ENCODE assay signal across 17 cellular contexts in genomic region chr1:90722874-90723273, GRCh38. TPM values are rescaled to one million over a fixed set of nuclear protein-coding genes. Genes with fewer than 3 reads are reported as not detected.
DNase-seq lines count a peak whose midpoint lies in the region; ATAC-seq, FAIRE-seq and TF ChIP-seq lines count a peak whose summit lies in the region.
"Had no signal": no experiment of that assay in that cellular context is flagged by ENCODE, and none has a peak within 500 bp of the region (broad histone marks: within the 10 kb centered on the region; RNA-seq: fewer than 3 reads in every experiment).

No MANE protein-coding gene starts in this region.

- peak overlapping the region; percentile 68 for H3K27ac Mint-ChIP-seq in T-helper 17 cell
- H3K27ac Mint-ChIP-seq in stimulated activated effector memory CD8-positive, alpha-beta T cell treated with anti-CD3 and anti-CD28 coated beads, Interleukin-12 subunit alpha, Interleukin-12 subunit beta, amount 100 ng/mL, for 72 hours, result no peak overlapping the region
- H3K27ac Mint-ChIP-seq: nephron progenitor cell had no signal

- no peak overlapping the region for H3K56ac ChIP-seq in H1 (replicated peaks; ENCODE audit: insufficient read length, low read depth, low read length)

- peaks cover 11% of the 10 kb centered on the region for H3K9me3 ChIP-seq in T-helper 17 cell (ENCODE audit: control insufficient read depth, low read length, poor library complexity, severe bottlenecking)
- no peaks in the 10 kb centered on the region for H3K9me3 ChIP-seq in H1 (ENCODE audit: insufficient read depth in 2 of 2, low read depth in 1 of 2, low read length in 1 of 2)
- no peaks in the 10 kb centered on the region for H3K9me3 ChIP-seq in testis
- H3K9me3 ChIP-seq: left lung, transverse colon had no signal

- H3K36me3 ChIP-seq in H1 (ENCODE audit: control insufficient read depth in 2 of 4, insufficient read depth in 4 of 4, low read length in 3 of 4) (peaks cover 0 to 4% (median 0%) of the 10 kb centered on the region in 4 experiments; a peak in 1 of 8 replicates), testis (ENCODE audit: low read depth, missing control alignments) (no peaks in the 10 kb centered on the region)
- H3K36me3 ChIP-seq: left lung, transverse colon had no signal

- no peak for TF ChIP-seq EP300 in H1 (IDR thresholded peaks at IDR 0.05; ENCODE audit: borderline replicate concordance in 1 of 2, low read depth in 2 of 2, low read length in 2 of 2)

- ATAC-seq in activated T-cell treated with anti-CD3 and anti-CD28 coated beads, Interleukin-2, amount 50 U/mL, for 4 hours, result no peak
- ATAC-seq in T-helper 17 cell (no peak), GM21825 (IDR thresholded peaks at IDR 0.05; ENCODE audit: unreplicated experiment) (no peak)
- no peak for ATAC-seq in stimulated activated effector memory CD8-positive, alpha-beta T cell treated with anti-CD3 and anti-CD28 coated beads, Interleukin-12 subunit alpha, Interleukin-12 subunit beta, amount 100 ng/mL, for 72 hours
- ATAC-seq: left lung had no signal

- H3K27me3 ChIP-seq in H1 (replicated peaks in 1 of 4; ENCODE audit: control insufficient read depth in 3 of 4, extremely low read depth in 1 of 4, insufficient read depth in 3 of 4, low read length in 3 of 4) (peaks cover 90 to 100% (median 96%) of the 10 kb centered on the region in 4 experiments), testis (peaks cover 9% of the 10 kb centered on the region)

- CTCF ChIA-PET in H1 (lab: Charles Lee; ENCODE audit: partially characterized antibody), result interaction anchor here (0.7 to 12.8 kb wide), 25 partner anchors 8 to 677 kb away, joined by 3 to 139 read pairs (median 6); partner anchors contain the start of gene BARHL2

- FAIRE-seq in H1 (lab: Jason Lieb, UNC), result no peak

- H2AK5ac ChIP-seq in H1 (ENCODE audit: low read depth, low read length), result no peak overlapping the region

- TF ChIP-seq RAD21 in H1 (IDR thresholded peaks at IDR 0.05 in 1 of 2, conservative IDR thresholded peaks at IDR 0.05 in 1 of 2; ENCODE audit: low read depth in 2 of 2, low read length in 2 of 2), result no peak

- peaks cover 30% of the 10 kb centered on the region for H3K9me3 Mint-ChIP-seq in activated T-cell treated with anti-CD3 and anti-CD28 coated beads, Interleukin-2, amount 50 U/mL, for 4 hours
- peaks cover 2% of the 10 kb centered on the region for H3K9me3 Mint-ChIP-seq in stimulated activated effector memory CD8-positive, alpha-beta T cell treated with anti-CD3 and anti-CD28 coated beads, Interleukin-12 subunit alpha, Interleukin-12 subunit beta, amount 100 ng/mL, for 72 hours

- DNase-seq in activated T-cell treated with anti-CD3 and anti-CD28 coated beads, Interleukin-2, amount 50 U/mL, for 4 hours, result no peak
- DNase-seq in activated T-cell treated with anti-CD3 and anti-CD28 coated beads, Interleukin-2, amount 50 U/mL, for 1 hour, result no peak
- DNase-seq in T-helper 17 cell (no peak), H1 (ENCODE audit: low read depth in 1 of 2, low spot score in 2 of 2) (no peak), testis (no peak)
- DNase-seq in stimulated activated effector memory CD8-positive, alpha-beta T cell treated with anti-CD3 and anti-CD28 coated beads, Interleukin-12 subunit alpha, Interleukin-12 subunit beta, amount 100 ng/mL, for 72 hours (ENCODE audit: low spot score in 2 of 2), result no peak
- DNase-seq in stimulated activated CD4-positive, alpha-beta T cell treated with anti-CD3 and anti-CD28 coated beads, Interleukin-1b, Interleukin-23, amount 100 ng/mL, for 48 hours, result no peak
- DNase-seq: activated CD4-positive, CD25-positive, alpha-beta regulatory T cell treated with anti-CD3 and anti-CD28 coated beads, Interleukin-2, amount 50 U/mL, for 72 hours; left lung; NCI-H1048; nephron progenitor cell; stimulated activated CD4-positive, alpha-beta T cell treated with anti-CD3 and anti-CD28 coated beads, Interleukin-2, amount 100 ng/mL, for 24 hours; transverse colon had no signal

- POLR2A ChIA-PET in H1 (lab: Charles Lee; ENCODE audit: partially characterized antibody), result interaction anchor here (2.0 kb wide), 1 partner anchor 299 kb away, joined by 6 read pairs; the partner anchor contains the start of gene ZNF644

- H3K9ac ChIP-seq in H1 (replicated peaks in 1 of 4; ENCODE audit: extremely low read depth in 1 of 4, low read depth in 3 of 4, low read length in 3 of 4), result no peak overlapping the region
- H3K9ac ChIP-seq: GM23248 had no signal

- H3K14ac ChIP-seq in H1 (ENCODE audit: insufficient read length), result no peak overlapping the region

- H4K5ac ChIP-seq in H1 (ENCODE audit: insufficient read length, low read depth, low read length), result no peak overlapping the region

- peak overlapping the region in 1 of 4 experiments; percentile 55; a peak in 1 of 8 replicates for H3K4me3 ChIP-seq in H1 (ENCODE audit: extremely low read depth in 1 of 4, insufficient read depth in 2 of 4, low read depth in 3 of 4, low read length in 4 of 4)
- no peak overlapping the region for H3K4me3 ChIP-seq in testis

- no peak overlapping the region for H2AFZ ChIP-seq in H1 (ENCODE audit: low read length)
- H2AFZ ChIP-seq: GM23248 had no signal

- peak overlapping the region in 1 of 2 experiments; percentile 90; a peak in 1 of 4 replicates for H3K4me2 ChIP-seq in H1 (ENCODE audit: insufficient read depth in 1 of 2, low read depth in 2 of 2, low read length in 2 of 2)

- H3K27me3 Mint-ChIP-seq in activated T-cell treated with anti-CD3 and anti-CD28 coated beads, Interleukin-2, amount 50 U/mL, for 4 hours (ENCODE audit: low read depth), result peaks cover 93% of the 10 kb centered on the region
- peaks cover 84% of the 10 kb centered on the region for H3K27me3 Mint-ChIP-seq in T-helper 17 cell

- peak overlapping the region; percentile 60 for H3K4me3 Mint-ChIP-seq in activated T-cell treated with anti-CD3 and anti-CD28 coated beads, Interleukin-2, amount 50 U/mL, for 4 hours
- peak overlapping the region; percentile 77 for H3K4me3 Mint-ChIP-seq in T-helper 17 cell
- peak overlapping the region; percentile 56 for H3K4me3 Mint-ChIP-seq in stimulated activated effector memory CD8-positive, alpha-beta T cell treated with anti-CD3 and anti-CD28 coated beads, Interleukin-12 subunit alpha, Interleukin-12 subunit beta, amount 100 ng/mL, for 72 hours
- H3K4me3 Mint-ChIP-seq: nephron progenitor cell had no signal

- WGBS in H1 (ENCODE audit: extremely low coverage in 1 of 2, insufficient coverage in 1 of 2, insufficient read length in 1 of 2, insufficient replicate concordance in 2 of 2, low coverage in 1 of 2, low lambda C conversion rate in 2 of 2, missing lambda C conversion rate in 1 of 2), 2 experiments, result 33% methylated on average over 3 of the region's 4 CpGs; no CpG with 5 or more reads in 1 of the 2 experiments
- 27 to 29% methylated on average over 4 of the region's 4 CpGs for WGBS in testis, 2 donors

- H2BK120ac ChIP-seq in H1 (replicated peaks; ENCODE audit: low read depth, low read length), result no peak overlapping the region

- intact Hi-C loops in testis (cut with DNase I; ENCODE audit: low total_unique reads), result no loop called here

- H3K4me1 ChIP-seq in H1 (replicated peaks in 1 of 4; ENCODE audit: control insufficient read depth in 3 of 4, insufficient read depth in 4 of 4, low read length in 3 of 4), result peaks cover 24 to 53% (median 38%) of the 10 kb centered on the region in 4 experiments
- peaks cover 6% of the 10 kb centered on the region for H3K4me1 ChIP-seq in testis

- no peak overlapping the region for H2BK5ac ChIP-seq in H1 (ENCODE audit: low read depth, low read length)

- H2BK15ac ChIP-seq in H1 (ENCODE audit: low read length), result 0 out of 2 replicates have a peak overlapping the region, but pooled peaks have one; percentile 46

- no peaks in the 10 kb centered on the region for H3K79me2 ChIP-seq in H1 (ENCODE audit: control insufficient read depth in 1 of 2, insufficient read depth in 2 of 2, low read length in 2 of 2)

- H3K4ac ChIP-seq in H1 (replicated peaks; ENCODE audit: insufficient read length, low read depth, low read length), result no peak overlapping the region

- no peak overlapping the region for H3K23ac ChIP-seq in H1 (ENCODE audit: insufficient read length)

- H3K36me3 Mint-ChIP-seq in activated T-cell treated with anti-CD3 and anti-CD28 coated beads, Interleukin-2, amount 50 U/mL, for 4 hours (ENCODE audit: insufficient read depth), result peaks cover 2% of the 10 kb centered on the region
- peaks cover 14% of the 10 kb centered on the region for H3K36me3 Mint-ChIP-seq in T-helper 17 cell (ENCODE audit: low read depth)
- H3K36me3 Mint-ChIP-seq in stimulated activated effector memory CD8-positive, alpha-beta T cell treated with anti-CD3 and anti-CD28 coated beads, Interleukin-12 subunit alpha, Interleukin-12 subunit beta, amount 100 ng/mL, for 72 hours, result peaks cover 60% of the 10 kb centered on the region

- no peak overlapping the region for H4K91ac ChIP-seq in H1 (replicated peaks; ENCODE audit: insufficient read length, low read length)

- no peak overlapping the region for H4K8ac ChIP-seq in H1 (ENCODE audit: extremely low read depth, insufficient read depth, low read length)

- H3K23me2 ChIP-seq in H1 (ENCODE audit: low read depth, low read length), result peaks cover 12% of the 10 kb centered on the region; the same call in 1 of the 2 replicates

- TF ChIP-seq CTCF in H1 (IDR thresholded peaks at IDR 0.05; ENCODE audit: control extremely low read depth in 1 of 3, insufficient read depth in 1 of 3, low read depth in 1 of 3, low read length in 3 of 3) (no peak), testis (IDR thresholded peaks at IDR 0.05) (no peak)

- no peak overlapping the region for H2BK20ac ChIP-seq in H1 (ENCODE audit: low read length)

- no peak for TF ChIP-seq POLR2A in H1 (IDR thresholded peaks at IDR 0.05; ENCODE audit: control extremely low read depth in 1 of 2, low read depth in 2 of 2, low read length in 2 of 2)
- TF ChIP-seq POLR2A in testis (IDR thresholded peaks at IDR 0.05), result no peak

- H3K27ac ChIP-seq in H1 (ENCODE audit: low read depth, low read length) (no peak overlapping the region), testis (no peak overlapping the region)
- H3K27ac ChIP-seq: GM23248, left lung, transverse colon had no signal

- peaks cover 44% of the 10 kb centered on the region for H3K4me1 Mint-ChIP-seq in activated T-cell treated with anti-CD3 and anti-CD28 coated beads, Interleukin-2, amount 50 U/mL, for 4 hours (ENCODE audit: low read depth)
- peaks cover 39% of the 10 kb centered on the region for H3K4me1 Mint-ChIP-seq in T-helper 17 cell
- peaks cover 59% of the 10 kb centered on the region for H3K4me1 Mint-ChIP-seq in stimulated activated effector memory CD8-positive, alpha-beta T cell treated with anti-CD3 and anti-CD28 coated beads, Interleukin-12 subunit alpha, Interleukin-12 subunit beta, amount 100 ng/mL, for 72 hours

- H3K18ac ChIP-seq in H1 (ENCODE audit: extremely low read depth, low read length), result no peak overlapping the region

- H2BK12ac ChIP-seq in H1 (ENCODE audit: low read depth, low read length), result no peak overlapping the region; the same call in 1 of the 2 replicates

- no peaks in the 10 kb centered on the region for H3K79me1 ChIP-seq in H1 (ENCODE audit: low read depth, low read length)

- peaks cover 4 to 24% of the 10 kb centered on the region in 2 experiments for H4K20me1 ChIP-seq in H1 (replicated peaks in 1 of 2; ENCODE audit: control insufficient read depth in 1 of 2, insufficient read depth in 2 of 2, low read length in 2 of 2)

RNA-seq across cellular contexts. Expression of gene BARHL2, which starts 5.8 kb away (rescaled TPM):
- total RNA-seq in activated T-cell treated with anti-CD3 and anti-CD28 coated beads, Interleukin-2, amount 50 U/mL, for 4 hours, result not detected
- total RNA-seq in T-helper 17 cell, result not detected
- 0.15 TPM in 2 replicates for total RNA-seq in H1 (2021; fragmentation: NEBNext Ultra II Directional; extraction: Animal tissue kit (Norgen Biotek cat#: 25700))
- not detected in 2 replicates for polyA plus RNA-seq in H1 (2011; rRNA removed)
- not detected for polyA plus RNA-seq in H1 (2011; cell fraction: cytosol; rRNA removed)
- polyA plus RNA-seq in H1 (2011; cell fraction: nucleus; rRNA removed), result not detected
- not detected in 4 replicates for polyA plus RNA-seq in H1 (2012, experiment 1 of 2)
- polyA plus RNA-seq in H1 (2012, experiment 2 of 2), result not detected
- polyA plus RNA-seq in H1 (2013, experiment 1 of 2), result 0.02 TPM
- 0.04 TPM for polyA plus RNA-seq in H1 (2013, experiment 2 of 2)
- not detected in 2 replicates for polyA minus RNA-seq in H1 (2011; rRNA and poly(A)+ RNA removed)
- not detected for polyA minus RNA-seq in H1 (2011; cell fraction: cytosol; rRNA and poly(A)+ RNA removed)
- not detected for polyA minus RNA-seq in H1 (2011; cell fraction: nucleus; rRNA and poly(A)+ RNA removed)
- 1 to 10 TPM; 5.6 to 6.3 TPM for total RNA-seq in testis
- 3.5 TPM for polyA plus RNA-seq in testis (ENCODE audit: insufficient read depth, low read depth, low replicate concordance)
- total RNA-seq: GM23248, left lung, renal cortical epithelial cell, transverse colon had no signal
- polyA plus RNA-seq: AG04450, GM23248 had no signal
